Comparison of ENCODE assay signal across 20 cellular contexts in the genomic region with DNA sequence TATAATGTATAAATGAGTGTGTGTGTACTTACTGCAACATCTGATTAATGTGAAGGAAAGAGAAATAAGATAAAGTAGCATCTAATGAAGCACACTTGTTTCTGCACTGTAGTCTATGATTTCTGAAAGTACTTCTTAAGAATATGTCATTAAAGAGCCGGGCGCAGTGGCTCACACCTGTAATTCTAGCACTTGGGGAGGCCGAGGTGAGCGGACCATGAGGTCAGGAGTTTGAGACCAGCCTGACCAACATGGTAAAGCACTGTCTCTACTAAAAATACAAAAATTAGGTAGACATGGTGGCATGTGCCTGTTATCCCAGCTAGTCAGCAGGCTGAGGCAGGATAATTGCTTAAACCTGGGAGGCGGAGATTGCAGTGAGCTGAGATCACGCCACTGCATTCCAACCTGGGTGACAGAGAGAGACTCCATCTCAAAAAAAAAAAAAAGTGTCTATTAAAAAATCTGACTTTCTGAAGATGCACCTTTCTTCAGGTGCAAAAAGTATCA.
A peak's percentile ranks its signal among the peaks of the same experiment; 100 is the strongest.
DNase-seq lines count a peak whose midpoint lies in the region; TF ChIP-seq lines count a peak whose summit lies in the region.
"Had no signal": no experiment of that assay in that cellular context is flagged by ENCODE, and none has a peak within 500 bp of the region (broad histone marks: within the 10 kb centered on the region; RNA-seq: fewer than 3 reads in every experiment).

No MANE protein-coding gene starts in this region.

- no peaks in the 10 kb centered on the region for H4K20me1 ChIP-seq in neural progenitor cell (ENCODE audit: low read depth)

- peaks cover 13% of the 10 kb centered on the region for H3K4me1 ChIP-seq in neural progenitor cell
- H3K4me1 ChIP-seq: BE2C had no signal

- H3K4me2 ChIP-seq in neural progenitor cell, result no peak overlapping the region

- H3K27ac ChIP-seq in neural progenitor cell, result no peak overlapping the region
- H3K27ac ChIP-seq: HL-60 had no signal

- H3K36me3 Mint-ChIP-seq in neural progenitor cell, result no peaks in the 10 kb centered on the region
- H3K36me3 Mint-ChIP-seq: CD4-positive, CD25-positive, alpha-beta regulatory T cell; CD8-positive, alpha-beta memory T cell had no signal

- CTCF ChIA-PET in GM10248 (lab: Yijun Ruan, JAX), result no interaction called here

- no peaks in the 10 kb centered on the region for H3K36me3 ChIP-seq in neural progenitor cell
- H3K36me3 ChIP-seq: BE2C had no signal

- no peaks in the 10 kb centered on the region for H3K27me3 ChIP-seq in neural progenitor cell
- H3K27me3 ChIP-seq: BE2C had no signal

- H3K4me3 Mint-ChIP-seq in neural progenitor cell, result no peak overlapping the region
- H3K4me3 Mint-ChIP-seq: CD4-positive, CD25-positive, alpha-beta regulatory T cell; CD8-positive, alpha-beta memory T cell; H9 had no signal

- TF ChIP-seq CTCF in neural progenitor cell (IDR thresholded peaks at IDR 0.05) (no peak), GM10248 (IDR thresholded peaks at IDR 0.05; ENCODE audit: control extremely low read depth, extremely low read depth, low read depth, missing control alignments) (no peak)

- H2AFZ ChIP-seq in neural progenitor cell (replicated peaks), result peak overlapping the region; percentile 68

- no peaks in the 10 kb centered on the region for H3F3A ChIP-seq in neural progenitor cell (ENCODE audit: low read depth)

- POLR2A ChIA-PET in GM10248 (lab: Yijun Ruan, JAX), result no interaction called here

- no peaks in the 10 kb centered on the region for H3K4me1 Mint-ChIP-seq in neural progenitor cell

- no peaks in the 10 kb centered on the region for H3K9me3 ChIP-seq in neural progenitor cell (ENCODE audit: low read depth)
- H3K9me3 ChIP-seq: BE2C had no signal

- no peaks in the 10 kb centered on the region for H3K79me2 ChIP-seq in neural progenitor cell (ENCODE audit: low read depth)

- no peak overlapping the region for H3K4me3 ChIP-seq in neural progenitor cell
- H3K4me3 ChIP-seq: GM12878 had no signal

- H3K9me3 Mint-ChIP-seq in neural progenitor cell, result no peaks in the 10 kb centered on the region
- H3K9me3 Mint-ChIP-seq: H9 had no signal

- H3K27me3 Mint-ChIP-seq in neural progenitor cell (ENCODE audit: insufficient read depth, low read depth), result no peaks in the 10 kb centered on the region
- H3K27me3 Mint-ChIP-seq: CD4-positive, CD25-positive, alpha-beta regulatory T cell; CD8-positive, alpha-beta memory T cell had no signal

- DNase-seq in ELF-1 (ENCODE audit: low read depth, low spot score) (peak; percentile 23), NCI-H69 (lab: John Stamatoyannopoulos, UW) (peak; percentile 30), islet precursor cell (peak; percentile 80), neural progenitor cell (ENCODE audit: low spot score) (no peak), GM10248 (ENCODE audit: extremely low spot score) (no peak), OCI-M2 (lab: John Stamatoyannopoulos, UW; ENCODE audit: unreplicated experiment) (no peak), NK-92 (lab: John Stamatoyannopoulos, UW; ENCODE audit: unreplicated experiment) (no peak), activated gamma-delta T cell treated with Interleukin-2 at 50 U/mL for 16 hours (no peak)
- DNase-seq: ACHN; BE2C; C1 segment of cervical spinal cord; CD4-positive, CD25-positive, alpha-beta regulatory T cell; CD8-positive, alpha-beta memory T cell; COR-L47; DMS153; DMS79; GF-D8; H9 had no signal

- H3K27ac Mint-ChIP-seq in neural progenitor cell, result no peak overlapping the region
- H3K27ac Mint-ChIP-seq: CD4-positive, CD25-positive, alpha-beta regulatory T cell; CD8-positive, alpha-beta memory T cell; H9 had no signal

- H3K9ac ChIP-seq in neural progenitor cell, result no peak overlapping the region

Comparison
In these comparisons a context has a peak if more than half of its experiments do, and no peak if none do; other contexts are left out.
1. DNase-seq: peak in ELF-1 (single experiment), NCI-H69 (single experiment) and islet precursor cell (single experiment); none in neural progenitor cell (single experiment), GM10248 (single experiment), OCI-M2 (single experiment), NK-92 (single experiment) and activated gamma-delta T cell treated with Interleukin-2 at 50 U/mL for 16 hours (single experiment).